ENCODE assay signal across 1 cellular context in the genomic region with DNA sequence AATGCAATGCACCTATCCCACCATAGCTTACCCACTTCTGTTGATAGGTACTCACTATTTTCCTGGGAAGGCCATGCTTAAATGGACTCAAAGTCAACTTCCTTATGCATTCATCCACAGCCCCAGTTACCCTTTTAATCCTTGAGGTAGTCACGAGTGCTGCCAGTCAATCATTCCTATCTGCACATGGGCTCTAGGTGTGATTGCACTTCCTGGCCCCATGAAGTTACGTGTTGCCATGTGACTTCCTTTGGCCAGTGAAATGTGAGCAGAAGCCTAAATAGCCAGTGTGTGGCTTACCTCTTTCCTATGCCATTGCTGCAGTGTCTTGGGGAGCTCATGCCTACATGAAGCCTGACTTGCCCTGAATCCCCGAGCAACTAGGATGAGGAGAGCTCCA.
TF ChIP-seq lines count a peak whose summit lies in the region.

No MANE protein-coding gene starts in this region.

TF ChIP-seq in A549, 52 proteins besides CTCF, POLR2A, EP300 and RAD21 (continued from another document):
- TF ChIP-seq BCL3 (IDR thresholded peaks at IDR 0.05): no peak
- no peak for TF ChIP-seq NR3C1 (IDR thresholded peaks at IDR 0.05)
